19 cellular contexts compared by ENCODE assay signal in the genomic region with DNA sequence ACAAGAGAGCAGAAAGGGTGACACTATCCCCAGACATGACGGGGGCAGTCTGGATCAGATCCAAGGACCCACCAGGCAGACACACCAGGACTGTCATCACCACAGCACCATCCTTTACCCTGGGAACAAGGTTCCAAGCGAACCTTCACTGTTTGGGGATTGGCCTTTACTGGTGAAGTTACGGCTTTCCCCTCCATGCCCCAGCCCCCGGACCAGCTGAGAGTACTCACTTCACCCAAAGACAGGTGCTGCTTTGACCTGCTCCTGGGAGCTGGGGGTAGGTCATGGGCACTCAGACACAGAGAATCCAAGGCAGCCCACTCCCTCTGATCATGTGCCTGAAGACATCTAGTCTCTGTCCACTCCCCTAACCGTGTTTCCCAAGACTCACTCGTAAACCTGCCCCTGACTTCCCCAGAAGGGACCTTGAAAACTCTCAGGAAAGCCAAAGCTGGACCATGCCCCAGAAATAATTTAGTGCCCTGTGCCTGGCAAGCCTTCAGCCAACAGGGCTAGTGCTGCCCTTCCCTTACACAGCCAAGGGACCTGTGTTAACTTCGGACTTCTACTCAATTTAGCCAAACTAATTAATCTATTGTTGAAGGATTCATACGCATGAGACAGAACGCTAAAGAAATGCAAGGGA. TPM values are rescaled to one million over a fixed set of nuclear protein-coding genes. Genes with fewer than 3 reads are reported as not detected.
DNase-seq lines count a peak whose midpoint lies in the region; ATAC-seq and TF ChIP-seq lines count a peak whose summit lies in the region.
"Had no signal": no experiment of that assay in that cellular context is flagged by ENCODE, and none has a peak within 500 bp of the region (broad histone marks: within the 10 kb centered on the region; RNA-seq: fewer than 3 reads in every experiment).

No MANE protein-coding gene starts in this region.

- no peaks in the 10 kb centered on the region for H3K9me3 Mint-ChIP-seq in activated T-cell treated with anti-CD3 and anti-CD28 coated beads, Interleukin-2, amount 50 U/mL, for 4 hours
- no peaks in the 10 kb centered on the region for H3K9me3 Mint-ChIP-seq in activated T-cell treated with anti-CD3 and anti-CD28 coated beads, Interleukin-2, amount 50 U/mL, for 72 hours
- H3K9me3 Mint-ChIP-seq in activated naive CD8-positive, alpha-beta T cell (ENCODE audit: low read depth) = no peaks in the 10 kb centered on the region
- no peaks in the 10 kb centered on the region for H3K9me3 Mint-ChIP-seq in nephron progenitor cell
- H3K9me3 Mint-ChIP-seq: central memory CD8-positive, alpha-beta T cell had no signal

- intact Hi-C loops in upper lobe of right lung (cut with DNase I) = no loop called here

- peaks cover 29% of the 10 kb centered on the region for H3K4me1 Mint-ChIP-seq in activated T-cell treated with anti-CD3 and anti-CD28 coated beads, Interleukin-2, amount 50 U/mL, for 4 hours (ENCODE audit: low read depth)
- H3K4me1 Mint-ChIP-seq in activated T-cell treated with anti-CD3 and anti-CD28 coated beads, Interleukin-2, amount 50 U/mL, for 72 hours (ENCODE audit: low read depth) = peaks cover 39% of the 10 kb centered on the region
- H3K4me1 Mint-ChIP-seq in activated naive CD8-positive, alpha-beta T cell (ENCODE audit: low read depth) = peaks cover 27% of the 10 kb centered on the region
- peaks cover 38% of the 10 kb centered on the region for H3K4me1 Mint-ChIP-seq in nephron progenitor cell

- H3K36me3 Mint-ChIP-seq in activated T-cell treated with anti-CD3 and anti-CD28 coated beads, Interleukin-2, amount 50 U/mL, for 4 hours (ENCODE audit: insufficient read depth) = peaks cover 44% of the 10 kb centered on the region
- peaks cover 2 to 11% of the 10 kb centered on the region in 2 donors for H3K36me3 Mint-ChIP-seq in activated T-cell treated with anti-CD3 and anti-CD28 coated beads, Interleukin-2, amount 50 U/mL, for 72 hours (ENCODE audit: insufficient read depth in 2 of 2)
- H3K36me3 Mint-ChIP-seq in activated naive CD8-positive, alpha-beta T cell = peaks cover 4% of the 10 kb centered on the region
- H3K36me3 Mint-ChIP-seq in nephron progenitor cell (ENCODE audit: low read depth) = peaks cover 24% of the 10 kb centered on the region

- no peak overlapping the region for H3K27ac Mint-ChIP-seq in activated T-cell treated with anti-CD3 and anti-CD28 coated beads, Interleukin-2, amount 50 U/mL, for 72 hours
- H3K27ac Mint-ChIP-seq in activated naive CD8-positive, alpha-beta T cell = peak overlapping the region; percentile 8
- no peak overlapping the region for H3K27ac Mint-ChIP-seq in nephron progenitor cell

- H3K36me3 ChIP-seq in upper lobe of right lung = peaks cover 51% of the 10 kb centered on the region
- H3K36me3 ChIP-seq: uterus had no signal

- no peak for ATAC-seq in activated T-cell treated with anti-CD3 and anti-CD28 coated beads, Interleukin-2, amount 50 U/mL, for 4 hours
- no peak for ATAC-seq in activated T-cell treated with anti-CD3 and anti-CD28 coated beads, Interleukin-2, amount 50 U/mL, for 72 hours (replicated peaks in 1 of 2)
- ATAC-seq in upper lobe of right lung (no peak), GM18907 (IDR thresholded peaks at IDR 0.05; ENCODE audit: unreplicated experiment) (no peak), HG03378 (IDR thresholded peaks at IDR 0.05; ENCODE audit: unreplicated experiment) (no peak)
- ATAC-seq: lower lobe of right lung had no signal

- no peak overlapping the region for H3K27ac ChIP-seq in upper lobe of right lung
- H3K27ac ChIP-seq: lower lobe of right lung, uterus had no signal

- H3K4me1 ChIP-seq in upper lobe of right lung = peaks cover 29% of the 10 kb centered on the region

- H3K4me3 ChIP-seq in upper lobe of right lung = no peak overlapping the region
- H3K4me3 ChIP-seq: lower lobe of right lung, uterus had no signal

- TF ChIP-seq CTCF in nephron progenitor cell (IDR thresholded peaks at IDR 0.05) (no peak), upper lobe of right lung (IDR thresholded peaks at IDR 0.05) (no peak)

- H3K27me3 Mint-ChIP-seq in activated T-cell treated with anti-CD3 and anti-CD28 coated beads, Interleukin-2, amount 50 U/mL, for 4 hours (ENCODE audit: low read depth) = no peaks in the 10 kb centered on the region
- no peaks in the 10 kb centered on the region for H3K27me3 Mint-ChIP-seq in activated T-cell treated with anti-CD3 and anti-CD28 coated beads, Interleukin-2, amount 50 U/mL, for 72 hours (ENCODE audit: low read depth)
- no peaks in the 10 kb centered on the region for H3K27me3 Mint-ChIP-seq in activated naive CD8-positive, alpha-beta T cell
- H3K27me3 Mint-ChIP-seq in nephron progenitor cell (ENCODE audit: low read depth, poor library complexity) = peaks cover 3% of the 10 kb centered on the region
- H3K27me3 Mint-ChIP-seq: central memory CD8-positive, alpha-beta T cell had no signal

- H3K9me3 ChIP-seq in upper lobe of right lung = no peaks in the 10 kb centered on the region
- H3K9me3 ChIP-seq: lower lobe of right lung, uterus had no signal

- DNase-seq in activated T-cell treated with anti-CD3 and anti-CD28 coated beads, Interleukin-2, amount 50 U/mL, for 4 hours = no peak
- DNase-seq in activated T-cell treated with anti-CD3 and anti-CD28 coated beads, Interleukin-2, amount 50 U/mL, for 72 hours = no peak
- DNase-seq in nephron progenitor cell = no peak
- peak; percentile 46 for DNase-seq in upper lobe of right lung
- no peak for DNase-seq in NOMO-1 treated with dmso at 0.1 percent for 144 hours (lab: John Stamatoyannopoulos, UW; ENCODE audit: unreplicated experiment)
- DNase-seq: activated CD4-positive, CD25-positive, alpha-beta regulatory T cell treated with anti-CD3 and anti-CD28 coated beads, Interleukin-2, amount 50 U/mL, for 72 hours; amniotic stem cell; effector CD4-positive, alpha-beta T cell; glutamatergic neuron; lower lobe of right lung; NCI-H187; NCI-H510A treated with DMSO at 0.1 percent for 48 hours; OCI-M1; uterus had no signal

- H3K27me3 ChIP-seq in upper lobe of right lung = no peaks in the 10 kb centered on the region
- H3K27me3 ChIP-seq: uterus had no signal

- peak overlapping the region; percentile 17 for H3K4me3 Mint-ChIP-seq in activated T-cell treated with anti-CD3 and anti-CD28 coated beads, Interleukin-2, amount 50 U/mL, for 4 hours
- peak overlapping the region in 1 of 2 donors; percentile 22 for H3K4me3 Mint-ChIP-seq in activated T-cell treated with anti-CD3 and anti-CD28 coated beads, Interleukin-2, amount 50 U/mL, for 72 hours
- peak overlapping the region; percentile 98 for H3K4me3 Mint-ChIP-seq in activated naive CD8-positive, alpha-beta T cell
- H3K4me3 Mint-ChIP-seq in nephron progenitor cell = peak overlapping the region; percentile 31
- H3K4me3 Mint-ChIP-seq: central memory CD8-positive, alpha-beta T cell had no signal

RNA-seq across cellular contexts. Expression of gene RRP9, which starts 2.8 kb away (rescaled TPM):
- 100 to 1,000 TPM; 164 to 224 (median 219) TPM for total RNA-seq in activated T-cell treated with anti-CD3 and anti-CD28 coated beads, Interleukin-2, amount 50 U/mL, for 4 hours
- 10 to 100 TPM; 17.9 to 27.7 TPM for total RNA-seq in activated T-cell treated with anti-CD3 and anti-CD28 coated beads, Interleukin-2, amount 50 U/mL, for 72 hours
- 20.6 TPM for total RNA-seq in upper lobe of right lung

RNA-seq across cellular contexts. Expression of gene PARP3, which starts 3.3 kb away (rescaled TPM):
- total RNA-seq in activated T-cell treated with anti-CD3 and anti-CD28 coated beads, Interleukin-2, amount 50 U/mL, for 4 hours = 1 to 10 TPM; 6.6 to 9.4 (median 8.7) TPM
- 10 to 100 TPM; 22.9 to 27.1 TPM for total RNA-seq in activated T-cell treated with anti-CD3 and anti-CD28 coated beads, Interleukin-2, amount 50 U/mL, for 72 hours
- total RNA-seq in upper lobe of right lung = 20.9 TPM

RNA-seq across cellular contexts. Expression of gene GPR62, which starts 16.3 kb away (rescaled TPM):
- total RNA-seq in activated T-cell treated with anti-CD3 and anti-CD28 coated beads, Interleukin-2, amount 50 U/mL, for 4 hours = not detected
- total RNA-seq in activated T-cell treated with anti-CD3 and anti-CD28 coated beads, Interleukin-2, amount 50 U/mL, for 72 hours = under 1 TPM in 1 of 2 donors, not detected in 1; 0.10 TPM
- not detected for total RNA-seq in upper lobe of right lung
- total RNA-seq: lower lobe of right lung, SK-MEL-5 had no signal

RNA-seq across cellular contexts. Expression of gene PCBP4, which starts 28.4 kb away (rescaled TPM):
- total RNA-seq in activated T-cell treated with anti-CD3 and anti-CD28 coated beads, Interleukin-2, amount 50 U/mL, for 4 hours = 10 to 100 TPM in 2 of 3 donors, 1 to 10 TPM in 1; 9.8 to 12.3 (median 10.4) TPM
- 10 to 100 TPM; 23.3 to 27.4 TPM for total RNA-seq in activated T-cell treated with anti-CD3 and anti-CD28 coated beads, Interleukin-2, amount 50 U/mL, for 72 hours
- total RNA-seq in upper lobe of right lung = 37.1 TPM

RNA-seq across cellular contexts. Expression of gene ABHD14B, which starts 34.9 kb away (rescaled TPM):
- total RNA-seq in activated T-cell treated with anti-CD3 and anti-CD28 coated beads, Interleukin-2, amount 50 U/mL, for 4 hours = 10 to 100 TPM; 27.4 to 30.9 (median 28.5) TPM
- 10 to 100 TPM; 52.5 to 54.6 TPM for total RNA-seq in activated T-cell treated with anti-CD3 and anti-CD28 coated beads, Interleukin-2, amount 50 U/mL, for 72 hours
- total RNA-seq in upper lobe of right lung = 55.9 TPM
